ENCODE assay signal across 15 cellular contexts in genomic region chr7:129652914-129653313, GRCh38. TPM values are rescaled to one million over a fixed set of nuclear protein-coding genes. Genes with fewer than 3 reads are reported as not detected.
DNase-seq lines count a peak whose midpoint lies in the region; ATAC-seq and TF ChIP-seq lines count a peak whose summit lies in the region.
"Had no signal": no experiment of that assay in that cellular context is flagged by ENCODE, and none has a peak within 500 bp of the region (broad histone marks: within the 10 kb centered on the region; RNA-seq: fewer than 3 reads in every experiment).

No MANE protein-coding gene starts in this region.

- H3K27me3 Mint-ChIP-seq in activated CD8-positive, alpha-beta T cell treated with anti-CD3 and anti-CD28 coated beads for 36 hours, result no peaks in the 10 kb centered on the region
- H3K27me3 Mint-ChIP-seq in activated CD8-positive, alpha-beta T cell treated with anti-CD3 and anti-CD28 coated beads, Interleukin-2, amount 10 ng/mL, durations not matched to agents 7 days and 5 days (ENCODE audit: low read depth), result no peaks in the 10 kb centered on the region
- no peaks in the 10 kb centered on the region for H3K27me3 Mint-ChIP-seq in memory B cell
- H3K27me3 Mint-ChIP-seq: stimulated activated naive CD8-positive, alpha-beta T cell treated with anti-CD3 and anti-CD28 coated beads, Interleukin-15, Interleukin-2, amounts not matched to agents 100 ng/mL and 50 ng/mL, for 24 hours had no signal

- ATAC-seq in activated CD8-positive, alpha-beta T cell treated with anti-CD3 and anti-CD28 coated beads for 36 hours, result peak; percentile 69
- ATAC-seq in activated CD8-positive, alpha-beta T cell treated with anti-CD3 and anti-CD28 coated beads, Interleukin-2, amount 10 ng/mL, durations not matched to agents 7 days and 5 days, result no peak
- ATAC-seq in GM21447 (IDR thresholded peaks at IDR 0.05; ENCODE audit: unreplicated experiment) (peak; percentile 79), HG03280 (IDR thresholded peaks at IDR 0.05; ENCODE audit: unreplicated experiment) (peak; percentile 62), memory B cell (ENCODE audit: low read depth) (peak; percentile 47), GM19467 (IDR thresholded peaks at IDR 0.05; ENCODE audit: unreplicated experiment) (no peak), Right ventricle myocardium superior (ENCODE audit: poor library complexity) (no peak)
- ATAC-seq: left lobe of liver had no signal

- intact Hi-C loops in activated CD8-positive, alpha-beta T cell treated with anti-CD3 and anti-CD28 coated beads for 36 hours (cut with micrococcal nuclease), result no loop called here
- intact Hi-C loops in Right ventricle myocardium superior (cut with DNase I), result no loop called here

- DNase-seq in activated CD8-positive, alpha-beta T cell treated with anti-CD3 and anti-CD28 coated beads for 36 hours, result peak; percentile 29
- no peak for DNase-seq in activated CD8-positive, alpha-beta T cell treated with anti-CD3 and anti-CD28 coated beads, Interleukin-2, amount 10 ng/mL, durations not matched to agents 7 days and 5 days
- DNase-seq in memory B cell (ENCODE audit: low spot score in 2 of 2), result no peak
- DNase-seq in NCI-H2081 (lab: John Stamatoyannopoulos, UW), result no peak
- no peak for DNase-seq in Right ventricle myocardium superior
- DNase-seq: aorta, EL, GOT3, NCI-H1105, small intestine had no signal

- no peak for TF ChIP-seq CTCF in activated CD8-positive, alpha-beta T cell treated with anti-CD3 and anti-CD28 coated beads for 36 hours (IDR thresholded peaks at IDR 0.05)

- no peak overlapping the region for H3K27ac Mint-ChIP-seq in activated CD8-positive, alpha-beta T cell treated with anti-CD3 and anti-CD28 coated beads for 36 hours
- H3K27ac Mint-ChIP-seq in activated CD8-positive, alpha-beta T cell treated with anti-CD3 and anti-CD28 coated beads, Interleukin-2, amount 10 ng/mL, durations not matched to agents 7 days and 5 days, result no peak overlapping the region
- no peak overlapping the region for H3K27ac Mint-ChIP-seq in memory B cell
- H3K27ac Mint-ChIP-seq: stimulated activated naive CD8-positive, alpha-beta T cell treated with anti-CD3 and anti-CD28 coated beads, Interleukin-15, Interleukin-2, amounts not matched to agents 100 ng/mL and 50 ng/mL, for 24 hours had no signal

- no peak overlapping the region for H3K4me3 Mint-ChIP-seq in activated CD8-positive, alpha-beta T cell treated with anti-CD3 and anti-CD28 coated beads for 36 hours
- no peak overlapping the region for H3K4me3 Mint-ChIP-seq in activated CD8-positive, alpha-beta T cell treated with anti-CD3 and anti-CD28 coated beads, Interleukin-2, amount 10 ng/mL, durations not matched to agents 7 days and 5 days
- no peak overlapping the region for H3K4me3 Mint-ChIP-seq in memory B cell
- H3K4me3 Mint-ChIP-seq: stimulated activated naive CD8-positive, alpha-beta T cell treated with anti-CD3 and anti-CD28 coated beads, Interleukin-15, Interleukin-2, amounts not matched to agents 100 ng/mL and 50 ng/mL, for 24 hours had no signal

- CTCF ChIA-PET in activated CD8-positive, alpha-beta T cell treated with anti-CD3 and anti-CD28 coated beads for 36 hours (lab: Charles Lee), result no interaction called here
- CTCF ChIA-PET in activated CD8-positive, alpha-beta T cell treated with anti-CD3 and anti-CD28 coated beads, Interleukin-2, amount 10 ng/mL, durations not matched to agents 7 days and 5 days (lab: Charles Lee), result no interaction called here

- no peaks in the 10 kb centered on the region for H3K9me3 Mint-ChIP-seq in activated CD8-positive, alpha-beta T cell treated with anti-CD3 and anti-CD28 coated beads for 36 hours
- no peaks in the 10 kb centered on the region for H3K9me3 Mint-ChIP-seq in activated CD8-positive, alpha-beta T cell treated with anti-CD3 and anti-CD28 coated beads, Interleukin-2, amount 10 ng/mL, durations not matched to agents 7 days and 5 days (ENCODE audit: insufficient read depth)
- H3K9me3 Mint-ChIP-seq in memory B cell, result no peaks in the 10 kb centered on the region
- H3K9me3 Mint-ChIP-seq: stimulated activated naive CD8-positive, alpha-beta T cell treated with anti-CD3 and anti-CD28 coated beads, Interleukin-15, Interleukin-2, amounts not matched to agents 100 ng/mL and 50 ng/mL, for 24 hours had no signal

- POLR2A ChIA-PET in activated CD8-positive, alpha-beta T cell treated with anti-CD3 and anti-CD28 coated beads for 36 hours (lab: Charles Lee), result no interaction called here
- POLR2A ChIA-PET in activated CD8-positive, alpha-beta T cell treated with anti-CD3 and anti-CD28 coated beads, Interleukin-2, amount 10 ng/mL, durations not matched to agents 7 days and 5 days (lab: Charles Lee), result no interaction called here

- peaks cover 16% of the 10 kb centered on the region for H3K36me3 Mint-ChIP-seq in activated CD8-positive, alpha-beta T cell treated with anti-CD3 and anti-CD28 coated beads for 36 hours (ENCODE audit: low read depth)
- H3K36me3 Mint-ChIP-seq in activated CD8-positive, alpha-beta T cell treated with anti-CD3 and anti-CD28 coated beads, Interleukin-2, amount 10 ng/mL, durations not matched to agents 7 days and 5 days (ENCODE audit: low read depth), result peaks cover 19% of the 10 kb centered on the region
- H3K36me3 Mint-ChIP-seq in memory B cell, result peaks cover 13% of the 10 kb centered on the region

- H3K4me1 Mint-ChIP-seq in activated CD8-positive, alpha-beta T cell treated with anti-CD3 and anti-CD28 coated beads for 36 hours (ENCODE audit: low read depth), result peaks cover 50% of the 10 kb centered on the region
- H3K4me1 Mint-ChIP-seq in activated CD8-positive, alpha-beta T cell treated with anti-CD3 and anti-CD28 coated beads, Interleukin-2, amount 10 ng/mL, durations not matched to agents 7 days and 5 days (ENCODE audit: low read depth), result peaks cover 9% of the 10 kb centered on the region
- peaks cover 32% of the 10 kb centered on the region for H3K4me1 Mint-ChIP-seq in memory B cell

RNA-seq across cellular contexts. Expression of gene NRF1, which starts 41.4 kb away (rescaled TPM):
- 10 to 100 TPM; 23.3 to 23.9 TPM for total RNA-seq in activated CD8-positive, alpha-beta T cell treated with anti-CD3 and anti-CD28 coated beads for 36 hours
- 10 to 100 TPM; 28.1 to 30.0 TPM for total RNA-seq in activated CD8-positive, alpha-beta T cell treated with anti-CD3 and anti-CD28 coated beads, Interleukin-2, amount 10 ng/mL, durations not matched to agents 7 days and 5 days
- total RNA-seq in Right ventricle myocardium superior, result 9.0 TPM

Comparison
In these comparisons a context has a peak if more than half of its experiments do, and no peak if none do; other contexts are left out.
1. ATAC-seq: peak in activated CD8-positive, alpha-beta T cell treated with anti-CD3 and anti-CD28 coated beads for 36 hours (single experiment), GM21447 (single experiment), HG03280 (single experiment) and memory B cell (single experiment); none in activated CD8-positive, alpha-beta T cell treated with anti-CD3 and anti-CD28 coated beads, Interleukin-2, amount 10 ng/mL, durations not matched to agents 7 days and 5 days (single experiment), GM19467 (single experiment) and Right ventricle myocardium superior (single experiment).